In genomic region chr20:544153-544725, GRCh38 we compare ENCODE assay signal across 8 cellular contexts. TPM values are rescaled to one million over a fixed set of nuclear protein-coding genes. Genes with fewer than 3 reads are reported as not detected.
A peak's percentile ranks its signal among the peaks of the same experiment; 100 is the strongest.
DNase-seq lines count a peak whose midpoint lies in the region; ATAC-seq and TF ChIP-seq lines count a peak whose summit lies in the region.

No MANE protein-coding gene starts in this region.

- H3K9me3 ChIP-seq in muscle layer of duodenum (ENCODE audit: control insufficient read depth in 1 of 2, low read length in 2 of 2) = peaks cover 0 to 3% of the 10 kb centered on the region in 2 donors

- H3K27me3 Mint-ChIP-seq in stimulated activated naive CD8-positive, alpha-beta T cell treated with anti-CD3 and anti-CD28 coated beads, Interleukin-15, Interleukin-2, amounts not matched to agents 100 ng/mL and 50 ng/mL, for 24 hours = peaks cover 14% of the 10 kb centered on the region
- peaks cover 9% of the 10 kb centered on the region for H3K27me3 Mint-ChIP-seq in chondrocyte (ENCODE audit: low read depth)

- H3K4me1 ChIP-seq in muscle layer of duodenum (ENCODE audit: control insufficient read depth in 1 of 2, insufficient read depth in 2 of 2, low read length in 2 of 2) = peaks cover 18 to 26% of the 10 kb centered on the region in 2 donors

- no peaks in the 10 kb centered on the region for H3K27me3 ChIP-seq in muscle layer of duodenum (ENCODE audit: low read depth, low read length)

- ATAC-seq in stimulated activated naive CD8-positive, alpha-beta T cell treated with anti-CD3 and anti-CD28 coated beads, Interleukin-15, Interleukin-2, amounts not matched to agents 100 U/mL and 50 U/mL, for 24 hours = no peak
- ATAC-seq in HG02884 (IDR thresholded peaks at IDR 0.05; ENCODE audit: unreplicated experiment) (no peak), GM18498 (IDR thresholded peaks at IDR 0.05; ENCODE audit: unreplicated experiment) (no peak)

- TF ChIP-seq CTCF in chondrocyte (IDR thresholded peaks at IDR 0.05) = no peak

- H3K36me3 ChIP-seq in muscle layer of duodenum (ENCODE audit: control insufficient read depth in 1 of 2, insufficient read depth in 2 of 2, low read length in 2 of 2) = no peaks in the 10 kb centered on the region

- peaks cover 28% of the 10 kb centered on the region for H3K36me3 Mint-ChIP-seq in stimulated activated naive CD8-positive, alpha-beta T cell treated with anti-CD3 and anti-CD28 coated beads, Interleukin-15, Interleukin-2, amounts not matched to agents 100 ng/mL and 50 ng/mL, for 24 hours (ENCODE audit: low read depth)
- peaks cover 4% of the 10 kb centered on the region for H3K36me3 Mint-ChIP-seq in chondrocyte (ENCODE audit: low read depth)

- no peak for DNase-seq in stimulated activated naive CD8-positive, alpha-beta T cell treated with anti-CD3 and anti-CD28 coated beads, Interleukin-15, Interleukin-2, amounts not matched to agents 100 U/mL and 50 U/mL, for 24 hours
- DNase-seq in chondrocyte (ENCODE audit: low spot score) (no peak), DMS79 (lab: John Stamatoyannopoulos, UW) (no peak), HuH-7 (ENCODE audit: low spot score) (no peak)

- H3K4me3 Mint-ChIP-seq in stimulated activated naive CD8-positive, alpha-beta T cell treated with anti-CD3 and anti-CD28 coated beads, Interleukin-15, Interleukin-2, amounts not matched to agents 100 ng/mL and 50 ng/mL, for 24 hours = peak overlapping the region; percentile 96
- peak overlapping the region; percentile 77 for H3K4me3 Mint-ChIP-seq in chondrocyte (ENCODE audit: unreplicated experiment)

- H3K27ac ChIP-seq in muscle layer of duodenum (ENCODE audit: low read length) = peak overlapping the region; percentile 92

- H3K4me1 Mint-ChIP-seq in stimulated activated naive CD8-positive, alpha-beta T cell treated with anti-CD3 and anti-CD28 coated beads, Interleukin-15, Interleukin-2, amounts not matched to agents 100 ng/mL and 50 ng/mL, for 24 hours (ENCODE audit: low read depth) = peaks cover 48% of the 10 kb centered on the region
- H3K4me1 Mint-ChIP-seq in chondrocyte (ENCODE audit: low read depth) = peaks cover 46% of the 10 kb centered on the region

- peaks cover 5% of the 10 kb centered on the region for H3K9me3 Mint-ChIP-seq in stimulated activated naive CD8-positive, alpha-beta T cell treated with anti-CD3 and anti-CD28 coated beads, Interleukin-15, Interleukin-2, amounts not matched to agents 100 ng/mL and 50 ng/mL, for 24 hours
- H3K9me3 Mint-ChIP-seq in chondrocyte (ENCODE audit: low read depth) = no peaks in the 10 kb centered on the region

- peak overlapping the region; percentile 98 for H3K27ac Mint-ChIP-seq in stimulated activated naive CD8-positive, alpha-beta T cell treated with anti-CD3 and anti-CD28 coated beads, Interleukin-15, Interleukin-2, amounts not matched to agents 100 ng/mL and 50 ng/mL, for 24 hours
- H3K27ac Mint-ChIP-seq in chondrocyte (ENCODE audit: unreplicated experiment) = peak overlapping the region; percentile 97

- peak overlapping the region; percentile 61 to 95 for H3K4me3 ChIP-seq in muscle layer of duodenum (ENCODE audit: low read depth in 1 of 2, low read length in 2 of 2)

RNA-seq across cellular contexts. Expression of gene CSNK2A1, which starts 0.6 kb away (rescaled TPM):
- 121 to 129 TPM (median 122 TPM) in 3 replicates for total RNA-seq in chondrocyte
